Comparison of ENCODE assay signal across 11 cellular contexts in genomic region chr18:62452280-62452824, GRCh38.
A peak's percentile ranks its signal among the peaks of the same experiment; 100 is the strongest.
DNase-seq lines count a peak whose midpoint lies in the region; ATAC-seq, FAIRE-seq and TF ChIP-seq lines count a peak whose summit lies in the region.
"Had no signal": no experiment of that assay in that cellular context is flagged by ENCODE, and none has a peak within 500 bp of the region (broad histone marks: within the 10 kb centered on the region; RNA-seq: fewer than 3 reads in every experiment).

No MANE protein-coding gene starts in this region.

- CTCF ChIA-PET in PC-9 (lab: Charles Lee) (no interaction called here), A673 (lab: Charles Lee) (no interaction called here)

- ATAC-seq in HG02571 (IDR thresholded peaks at IDR 0.05; ENCODE audit: unreplicated experiment), result no peak

- H3K4me1 ChIP-seq in PC-9 (replicated peaks; ENCODE audit: insufficient read depth), result peaks cover 42% of the 10 kb centered on the region
- H3K4me1 ChIP-seq in small intestine (ENCODE audit: control insufficient read depth in 2 of 2, insufficient read depth in 1 of 2, low read depth in 1 of 2, low read length in 1 of 2), result peaks cover 0 to 1% of the 10 kb centered on the region in 2 donors
- peaks cover 25% of the 10 kb centered on the region for H3K4me1 ChIP-seq in A673 (ENCODE audit: insufficient read depth, low read length, poor library complexity, severe bottlenecking)

- POLR2A ChIA-PET in PC-9 (lab: Charles Lee; ENCODE audit: unreplicated experiment) (no interaction called here), A673 (lab: Charles Lee; ENCODE audit: low non-redundant PET) (no interaction called here)

- H3K27ac ChIP-seq in PC-9 (peak overlapping the region; percentile 92), small intestine (ENCODE audit: low read depth in 1 of 2, low read length in 1 of 2) (peak overlapping the region in 1 of 2 donors; percentile 58), A673 (ENCODE audit: low read depth, low read length, poor library complexity, severe bottlenecking) (no peak overlapping the region)
- H3K27ac ChIP-seq: cardiac muscle cell had no signal

- no peaks in the 10 kb centered on the region for H3K27me3 ChIP-seq in PC-9 (ENCODE audit: insufficient read depth, low read depth)
- H3K27me3 ChIP-seq in small intestine (ENCODE audit: control insufficient read depth in 2 of 2, insufficient read depth in 2 of 2, low read length in 2 of 2), result peaks cover 0 to 4% of the 10 kb centered on the region in 2 donors
- no peaks in the 10 kb centered on the region for H3K27me3 ChIP-seq in A673 (replicated peaks; ENCODE audit: insufficient read depth, low read depth, low read length, poor library complexity)
- H3K27me3 ChIP-seq: cardiac muscle cell had no signal

- BruUV-seq in PC-9 (replicated peaks; lab: Mats Ljungman, UMichigan), result no TSS peak
- BruUV-seq in A673 (replicated peaks; lab: Mats Ljungman, UMichigan), result no TSS peak

- H2AFZ ChIP-seq in PC-9, result no peak overlapping the region

- TF ChIP-seq CTCF in PC-9 (conservative IDR thresholded peaks at IDR 0.05) (no peak), A673 (conservative IDR thresholded peaks at IDR 0.05; ENCODE audit: low read depth, low read length) (no peak)

- intact Hi-C loops in PC-9 (cut with micrococcal nuclease; ENCODE audit: unreplicated experiment), result no loop called here
- intact Hi-C loops in A673 (cut with micrococcal nuclease; ENCODE audit: unreplicated experiment), result no loop called here

- H3K9me3 ChIP-seq in PC-9 (ENCODE audit: insufficient read depth, low read depth) (no peaks in the 10 kb centered on the region), small intestine (ENCODE audit: control insufficient read depth, low read depth) (no peaks in the 10 kb centered on the region), A673 (ENCODE audit: low read depth, low read length, poor library complexity, severe bottlenecking) (no peaks in the 10 kb centered on the region)
- H3K9me3 ChIP-seq: esophagus squamous epithelium had no signal

- H3K36me3 ChIP-seq in PC-9 (ENCODE audit: low read depth) (no peaks in the 10 kb centered on the region), small intestine (ENCODE audit: control insufficient read depth in 2 of 2, insufficient read depth in 2 of 2, low read length in 2 of 2) (no peaks in the 10 kb centered on the region), A673 (ENCODE audit: insufficient read depth, low read length, poor library complexity, severe bottlenecking) (no peaks in the 10 kb centered on the region)
- H3K36me3 ChIP-seq: cardiac muscle cell, esophagus squamous epithelium had no signal

- peak overlapping the region; percentile 56 for H3K4me2 ChIP-seq in PC-9

- FAIRE-seq in small intestine (lab: Jason Lieb, UNC), result no peak

- peak; percentile 12 for DNase-seq in activated T-cell treated with anti-CD3 and anti-CD28 coated beads for 48 hours (ENCODE audit: low read depth)
- DNase-seq in activated T-cell treated with anti-CD3 and anti-CD28 coated beads for 4 hours, result no peak
- peak in 1 of 2 experiments; percentile 76 for DNase-seq in PC-9
- DNase-seq in fibroblast of gingiva (ENCODE audit: low read depth), result peak; percentile 75
- DNase-seq in small intestine, result peak; percentile 71
- no peak for DNase-seq in NCI-H446 (lab: John Stamatoyannopoulos, UW)
- no peak for DNase-seq in A673 (ENCODE audit: low spot score)
- DNase-seq: esophagus squamous epithelium, right cardiac atrium had no signal

- H3K4me3 ChIP-seq in PC-9, result no peak overlapping the region
- H3K4me3 ChIP-seq in small intestine (ENCODE audit: low read depth in 1 of 2, low read length in 2 of 2), result no peak overlapping the region
- no peak overlapping the region for H3K4me3 ChIP-seq in A673 (ENCODE audit: low read depth, low read length, poor library complexity, severe bottlenecking)
- H3K4me3 ChIP-seq: cardiac muscle cell, esophagus squamous epithelium had no signal

- 11 to 50% (median 28%) methylated on average over 5 of the region's 5 CpGs for WGBS in small intestine, 3 donors

- no peaks in the 10 kb centered on the region for H4K20me1 ChIP-seq in PC-9 (ENCODE audit: insufficient read depth)

- peaks cover 31% of the 10 kb centered on the region for H3F3A ChIP-seq in PC-9 (ENCODE audit: insufficient read depth, low read depth)

- H3K79me2 ChIP-seq in PC-9 (ENCODE audit: low read depth), result no peaks in the 10 kb centered on the region

- no peaks in the 10 kb centered on the region for H3K9me2 ChIP-seq in PC-9 (ENCODE audit: insufficient read depth)

Comparison
In these comparisons a context has a peak if more than half of its experiments do, and no peak if none do; other contexts are left out.
1. DNase-seq: peak in activated T-cell treated with anti-CD3 and anti-CD28 coated beads for 48 hours (single experiment), fibroblast of gingiva (single experiment) and small intestine (single experiment); none in activated T-cell treated with anti-CD3 and anti-CD28 coated beads for 4 hours (single experiment), NCI-H446 (0 of 2) and A673 (single experiment).